Comparison of ENCODE assay signal across 1 cellular context in genomic region chr17:37650419-37651003, GRCh38.
TF ChIP-seq lines count a peak whose summit lies in the region.

No MANE protein-coding gene starts in this region.

TF ChIP-seq in HepG2, 621 proteins besides CTCF, POLR2A, EP300 and RAD21 (continued from another document):
- no peak for TF ChIP-seq CBX2 (IDR thresholded peaks at IDR 0.05; ENCODE audit: low read depth, low read length)
- TF ChIP-seq CBX2 (CRISPR knock-in tag; IDR thresholded peaks at IDR 0.05; ENCODE audit: low read depth) = no peak
- TF ChIP-seq THYN1 (CRISPR knock-in tag; IDR thresholded peaks at IDR 0.05; ENCODE audit: borderline replicate concordance, low read depth) = no peak
- TF ChIP-seq, protein P1, sequence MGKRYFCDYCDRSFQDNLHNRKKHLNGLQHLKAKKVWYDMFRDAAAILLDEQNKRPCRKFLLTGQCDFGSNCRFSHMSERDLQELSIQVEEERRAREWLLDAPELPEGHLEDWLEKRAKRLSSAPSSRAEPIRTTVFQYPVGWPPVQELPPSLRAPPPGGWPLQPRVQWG (CRISPR knock-in tag; IDR thresholded peaks at IDR 0.05; ENCODE audit: borderline replicate concordance, low read depth) = no peak
- 0 out of 2 replicates have a peak, but pooled peaks have one; percentile 10 for TF ChIP-seq RFXAP (CRISPR knock-in tag; IDR thresholded peaks at IDR 0.05; ENCODE audit: borderline replicate concordance)
- peak; percentile 42; the same call in 1 of the 2 replicates for TF ChIP-seq PPARG (CRISPR knock-in tag; conservative IDR thresholded peaks at IDR 0.05)
- TF ChIP-seq KAT8 (CRISPR knock-in tag; IDR thresholded peaks at IDR 0.05) = 0 out of 2 replicates have a peak, but pooled peaks have one; percentile 37
- no peak for TF ChIP-seq ZNF251 (CRISPR knock-in tag; IDR thresholded peaks at IDR 0.05)
- TF ChIP-seq STAG1 (CRISPR knock-in tag; IDR thresholded peaks at IDR 0.05) = peak; percentile 91
- TF ChIP-seq FOSL1 (CRISPR knock-in tag; IDR thresholded peaks at IDR 0.05; ENCODE audit: borderline replicate concordance) = no peak
- no peak for TF ChIP-seq SP140L (CRISPR knock-in tag; IDR thresholded peaks at IDR 0.05; ENCODE audit: borderline replicate concordance)
- TF ChIP-seq MIXL1 (CRISPR knock-in tag; IDR thresholded peaks at IDR 0.05) = 0 out of 2 replicates have a peak, but pooled peaks have one; percentile 52
- TF ChIP-seq ONECUT2 (CRISPR knock-in tag; IDR thresholded peaks at IDR 0.05) = peak; percentile 20; the same call in 1 of the 2 replicates
- no peak for TF ChIP-seq ZNF782 (CRISPR knock-in tag; IDR thresholded peaks at IDR 0.05; ENCODE audit: borderline replicate concordance)
- TF ChIP-seq, protein P2, sequence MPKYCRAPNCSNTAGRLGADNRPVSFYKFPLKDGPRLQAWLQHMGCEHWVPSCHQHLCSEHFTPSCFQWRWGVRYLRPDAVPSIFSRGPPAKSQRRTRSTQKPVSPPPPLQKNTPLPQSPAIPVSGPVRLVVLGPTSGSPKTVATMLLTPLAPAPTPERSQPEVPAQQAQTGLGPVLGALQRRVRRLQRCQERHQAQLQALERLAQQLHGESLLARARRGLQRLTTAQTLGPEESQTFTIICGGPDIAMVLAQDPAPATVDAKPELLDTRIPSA (CRISPR knock-in tag; IDR thresholded peaks at IDR 0.05; ENCODE audit: borderline replicate concordance) = no peak
- 0 out of 2 replicates have a peak, but pooled peaks have one; percentile 22 for TF ChIP-seq HOMEZ (CRISPR knock-in tag; IDR thresholded peaks at IDR 0.05; ENCODE audit: low read depth)
